Comparison of ENCODE assay signal across 1 cellular context in genomic region chr10:93067443-93068365, GRCh38.
TF ChIP-seq lines count a peak whose summit lies in the region.

No MANE protein-coding gene starts in this region.

TF ChIP-seq in H1, 55 proteins besides CTCF, POLR2A, EP300 and RAD21:
- TF ChIP-seq GTF2F1 (IDR thresholded peaks at IDR 0.05; ENCODE audit: borderline replicate concordance, low read depth, low read length) (no peak), CHD1 (IDR thresholded peaks at IDR 0.05; ENCODE audit: low read depth, low read length) (no peak), NRF1 (IDR thresholded peaks at IDR 0.05; ENCODE audit: low read depth, low read length) (no peak)
